In the genomic region with DNA sequence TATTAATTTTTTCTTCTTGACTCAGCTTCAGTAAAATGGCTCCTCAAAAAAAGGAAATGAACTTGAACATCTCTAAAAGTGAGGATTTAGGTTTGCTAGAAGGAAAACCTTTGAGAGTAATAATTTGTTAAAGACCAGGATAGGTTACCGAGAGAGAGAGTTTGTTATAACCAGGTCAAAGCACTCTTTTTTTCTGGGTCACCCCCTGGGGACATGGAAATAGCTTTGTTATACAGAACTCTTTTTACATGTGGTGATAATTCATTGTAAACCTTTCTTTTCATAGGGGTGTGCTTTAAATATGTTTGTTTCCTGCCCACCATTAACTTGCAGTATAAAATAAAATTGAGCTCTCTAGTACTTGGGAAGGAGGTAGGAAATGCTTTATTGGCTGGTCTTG, we compare ENCODE assay signal across 23 cellular contexts. TPM values are rescaled to one million over a fixed set of nuclear protein-coding genes. Genes with fewer than 3 reads are reported as not detected.
"Had no signal": no experiment of that assay in that cellular context is flagged by ENCODE, and none has a peak within 500 bp of the region (broad histone marks: within the 10 kb centered on the region; RNA-seq: fewer than 3 reads in every experiment).

No MANE protein-coding gene starts in this region.

- H3K4me3 ChIP-seq: hepatocyte, psoas muscle, right lobe of liver, suprapubic skin, thyroid gland, upper lobe of left lung, uterus had no signal

- H3K27me3 ChIP-seq: hepatocyte, neutrophil, right lobe of liver, suprapubic skin, thyroid gland, upper lobe of left lung, uterus had no signal

- H3K9me3 ChIP-seq: neutrophil, psoas muscle, right lobe of liver, suprapubic skin, thyroid gland, upper lobe of left lung, uterus had no signal

- H3K27ac ChIP-seq: hepatocyte, neutrophil, psoas muscle, right lobe of liver, suprapubic skin, thyroid gland, upper lobe of left lung, uterus had no signal

- H3K36me3 ChIP-seq: neutrophil, right lobe of liver, thyroid gland, upper lobe of left lung, uterus had no signal

- H3K4me1 ChIP-seq: psoas muscle, right lobe of liver, suprapubic skin, thyroid gland, upper lobe of left lung, uterus had no signal

- ATAC-seq: left lobe of liver; naive thymus-derived CD4-positive, alpha-beta T cell; psoas muscle; right lobe of liver; stimulated activated effector memory CD8-positive, alpha-beta T cell treated with anti-CD3 and anti-CD28 coated beads, Interleukin-12 subunit alpha, Interleukin-12 subunit beta, amount 100 ng/mL, for 72 hours; stimulated activated naive CD8-positive, alpha-beta T cell treated with anti-CD3 and anti-CD28 coated beads, Interleukin-15, Interleukin-2, amounts not matched to agents 100 U/mL and 50 U/mL, for 24 hours had no signal

- DNase-seq: effector CD4-positive, alpha-beta T cell; endodermal cell; erythroblast; foreskin melanocyte; head of caudate nucleus; islet precursor cell; mammary epithelial cell; naive thymus-derived CD4-positive, alpha-beta T cell; nephron progenitor cell; psoas muscle; retina; right lobe of liver; stimulated activated CD4-positive, alpha-beta T cell treated with anti-CD3 and anti-CD28 coated beads, Interleukin-4, amount 100 ng/mL, for 1 hour; stimulated activated CD8-positive, alpha-beta memory T cell treated with anti-CD3 and anti-CD28 coated beads, Interleukin-4, amount 100 ng/mL, for 48 hours; stimulated activated naive CD8-positive, alpha-beta T cell treated with anti-CD3 and anti-CD28 coated beads, Interleukin-15, Interleukin-2, amounts not matched to agents 100 U/mL and 50 U/mL, for 24 hours; thyroid gland; upper lobe of left lung; uterus had no signal

RNA-seq across cellular contexts. Expression of a gene that starts 47.8 kb away (rescaled TPM):
- polyA plus RNA-seq: naive thymus-derived CD4-positive, alpha-beta T cell; psoas muscle had no signal
